In genomic region chr7:503046-503574, GRCh38 we compare ENCODE assay signal across 18 cellular contexts. TPM values are rescaled to one million over a fixed set of nuclear protein-coding genes. Genes with fewer than 3 reads are reported as not detected.
DNase-seq lines count a peak whose midpoint lies in the region; ATAC-seq and TF ChIP-seq lines count a peak whose summit lies in the region.
"Had no signal": no experiment of that assay in that cellular context is flagged by ENCODE, and none has a peak within 500 bp of the region (broad histone marks: within the 10 kb centered on the region; RNA-seq: fewer than 3 reads in every experiment).

No MANE protein-coding gene starts in this region.

- peaks cover 0 to 4% of the 10 kb centered on the region in 2 experiments; a peak in 2 of 4 replicates for H3K4me1 ChIP-seq in HCT116 (ENCODE audit: control insufficient read depth in 1 of 2, insufficient read depth in 2 of 2, low read length in 2 of 2)
- peaks cover 12 to 38% (median 31%) of the 10 kb centered on the region in 3 donors for H3K4me1 ChIP-seq in skeletal muscle tissue (ENCODE audit: control insufficient read depth in 3 of 3, insufficient read depth in 3 of 3, low read length in 3 of 3)
- H3K4me1 ChIP-seq: breast epithelium had no signal

- no peaks in the 10 kb centered on the region for H3K9me2 ChIP-seq in HCT116 (ENCODE audit: insufficient read depth)

- TF ChIP-seq CTCF in HCT116 (IDR thresholded peaks at IDR 0.05 in 2 of 3, conservative IDR thresholded peaks at IDR 0.05 in 1 of 3; ENCODE audit: borderline replicate concordance in 1 of 3, insufficient read depth in 1 of 3, low read depth in 2 of 3, low read length in 2 of 3) = no peak

- H3K36me3 ChIP-seq in HCT116 (ENCODE audit: control insufficient read depth in 1 of 2, insufficient read depth in 2 of 2, low read length in 2 of 2) = peaks cover 2 to 15% of the 10 kb centered on the region in 2 experiments; a peak in 2 of 4 replicates
- H3K36me3 ChIP-seq in skeletal muscle tissue (ENCODE audit: control insufficient read depth in 3 of 3, insufficient read depth in 3 of 3, low read length in 3 of 3) = peaks cover 32 to 44% (median 40%) of the 10 kb centered on the region in 3 donors
- H3K36me3 ChIP-seq: breast epithelium had no signal

- H3K27me3 ChIP-seq in HCT116 (ENCODE audit: insufficient read depth, low read length) (no peaks in the 10 kb centered on the region), skeletal muscle tissue (ENCODE audit: control insufficient read depth in 3 of 3, insufficient read depth in 3 of 3, low read length in 3 of 3) (no peaks in the 10 kb centered on the region)
- H3K27me3 ChIP-seq: breast epithelium, heart left ventricle had no signal

- H3K27ac ChIP-seq in HCT116 (ENCODE audit: low read depth, low read length) (no peak overlapping the region), cingulate gyrus (ENCODE audit: low read depth, low read length) (peak overlapping the region; percentile 65), skeletal muscle tissue (ENCODE audit: low read depth, low read length) (no peak overlapping the region)

- TF ChIP-seq POLR2A in HCT116 (IDR thresholded peaks at IDR 0.05; ENCODE audit: borderline replicate concordance, extremely low read depth, insufficient read depth, insufficient read length) = no peak

- no peak overlapping the region for H3K4me3 ChIP-seq in HCT116 (replicated peaks in 1 of 2; ENCODE audit: low read depth in 1 of 2, low read length in 2 of 2)
- H3K4me3 ChIP-seq in skeletal muscle tissue (ENCODE audit: low read length in 3 of 3) = no peak overlapping the region
- H3K4me3 ChIP-seq: heart left ventricle, skin epidermis had no signal

- no peak for TF ChIP-seq RAD21 in HCT116 (IDR thresholded peaks at IDR 0.05; ENCODE audit: low read depth)

- H3K9ac ChIP-seq in HCT116 (ENCODE audit: low read length) (no peak overlapping the region), skeletal muscle tissue (ENCODE audit: low read depth in 1 of 3, low read length in 3 of 3) (peak overlapping the region in 2 of 3 donors; percentile 45 to 75)

- peak; percentile 48; the same call in 1 of the 2 replicates for ATAC-seq in HCT116
- peak; percentile 1 for ATAC-seq in left colon
- no peak for ATAC-seq in HG03521 (IDR thresholded peaks at IDR 0.05; ENCODE audit: unreplicated experiment)

- H2AFZ ChIP-seq in HCT116 (ENCODE audit: low read depth, low read length, poor library complexity, severe bottlenecking) = no peak overlapping the region

- intact Hi-C loops in HCT116 (cut with micrococcal nuclease) (no loop called here), left colon (cut with DNase I, micrococcal nuclease) (no loop called here)

- no peak overlapping the region for H3K4me2 ChIP-seq in HCT116 (ENCODE audit: low read length)

- POLR2A ChIA-PET in HCT116 (lab: Charles Lee) = no interaction called here

- RAD21 ChIA-PET in HCT116 (lab: Charles Lee; ENCODE audit: low non-redundant PET in 1 of 2, low total read pairs in 2 of 2, uncharacterized antibody in 2 of 2, unreplicated experiment in 2 of 2) = no interaction called here

- no peaks in the 10 kb centered on the region for H4K20me1 ChIP-seq in HCT116 (ENCODE audit: insufficient read depth)

- BruUV-seq in HCT116 (replicated peaks; lab: Mats Ljungman, UMichigan) = no TSS peak

- CTCF ChIA-PET in HCT116 (lab: Charles Lee) = no interaction called here

- DNase-seq in HCT116 (ENCODE audit: low read depth, low spot score) = no peak
- DNase-seq in left colon = peak; percentile 28 to 37
- no peak for DNase-seq in midbrain (lab: John Stamatoyannopoulos, UW)
- DNase-seq in activated gamma-delta T cell (lab: John Stamatoyannopoulos, UW) = no peak
- no peak for DNase-seq in NCI-H1417 treated with DMSO at 0.1 percent for 48 hours (lab: John Stamatoyannopoulos, UW)
- DNase-seq: activated B cell treated with CpG ODN at 0.5 μM for 24 hours; activated naive CD4-positive, alpha-beta T cell treated with Interleukin-2 at 50 U/mL for 16 hours; HFFc6; KG1; NCI-H1417; NCI-H446 treated with DMSO at 0.1 percent for 48 hours had no signal

- no peaks in the 10 kb centered on the region for H3K79me2 ChIP-seq in HCT116 (ENCODE audit: insufficient read depth, low read length)

- H3K9me3 ChIP-seq in HCT116 (ENCODE audit: control insufficient read depth in 1 of 2, insufficient read depth in 1 of 2, low read depth in 1 of 2, low read length in 2 of 2) (no peaks in the 10 kb centered on the region), skeletal muscle tissue (ENCODE audit: control insufficient read depth in 3 of 3, low read length in 3 of 3) (no peaks in the 10 kb centered on the region)
- H3K9me3 ChIP-seq: breast epithelium, heart left ventricle had no signal

TF ChIP-seq in HCT116, 20 proteins besides CTCF, POLR2A, EP300 and RAD21:
- TF ChIP-seq EGR1 (IDR thresholded peaks at IDR 0.05; ENCODE audit: low read depth) (no peak), ATF3 (IDR thresholded peaks at IDR 0.05) (no peak), FOSL1 (IDR thresholded peaks at IDR 0.05; ENCODE audit: low read depth) (no peak), ZFX (IDR thresholded peaks at IDR 0.05) (no peak), EZH2phosphoT487 (IDR thresholded peaks at IDR 0.05; ENCODE audit: borderline replicate concordance) (no peak), SIN3A (IDR thresholded peaks at IDR 0.05; ENCODE audit: low read depth) (no peak), YY1 (IDR thresholded peaks at IDR 0.05; ENCODE audit: extremely low read depth, insufficient replicate concordance, low read depth, low read length) (no peak), SP1 (IDR thresholded peaks at IDR 0.05; ENCODE audit: low read depth) (no peak), SRF (IDR thresholded peaks at IDR 0.05; ENCODE audit: low read depth) (no peak), EZH2 (IDR thresholded peaks at IDR 0.05) (no peak), JUND (IDR thresholded peaks at IDR 0.05) (no peak), TCF7L2 (IDR thresholded peaks at IDR 0.05; ENCODE audit: borderline replicate concordance, extremely low read depth, insufficient read depth, insufficient read length) (no peak), CBX3 (IDR thresholded peaks at IDR 0.05; ENCODE audit: low read depth) (no peak), ZNF274 (IDR thresholded peaks at IDR 0.05; ENCODE audit: low read depth, low read length) (no peak), ELF1 (IDR thresholded peaks at IDR 0.05; ENCODE audit: borderline replicate concordance, low read depth) (no peak), POLR2AphosphoS5 (IDR thresholded peaks at IDR 0.05; ENCODE audit: low read depth, low read length) (no peak), ZBTB33 (IDR thresholded peaks at IDR 0.05; ENCODE audit: extremely low read depth, insufficient replicate concordance, low read length) (no peak), CEBPB (IDR thresholded peaks at IDR 0.05; ENCODE audit: low read depth) (no peak), MAX (IDR thresholded peaks at IDR 0.05) (no peak)
- TF ChIP-seq, protein P1, sequence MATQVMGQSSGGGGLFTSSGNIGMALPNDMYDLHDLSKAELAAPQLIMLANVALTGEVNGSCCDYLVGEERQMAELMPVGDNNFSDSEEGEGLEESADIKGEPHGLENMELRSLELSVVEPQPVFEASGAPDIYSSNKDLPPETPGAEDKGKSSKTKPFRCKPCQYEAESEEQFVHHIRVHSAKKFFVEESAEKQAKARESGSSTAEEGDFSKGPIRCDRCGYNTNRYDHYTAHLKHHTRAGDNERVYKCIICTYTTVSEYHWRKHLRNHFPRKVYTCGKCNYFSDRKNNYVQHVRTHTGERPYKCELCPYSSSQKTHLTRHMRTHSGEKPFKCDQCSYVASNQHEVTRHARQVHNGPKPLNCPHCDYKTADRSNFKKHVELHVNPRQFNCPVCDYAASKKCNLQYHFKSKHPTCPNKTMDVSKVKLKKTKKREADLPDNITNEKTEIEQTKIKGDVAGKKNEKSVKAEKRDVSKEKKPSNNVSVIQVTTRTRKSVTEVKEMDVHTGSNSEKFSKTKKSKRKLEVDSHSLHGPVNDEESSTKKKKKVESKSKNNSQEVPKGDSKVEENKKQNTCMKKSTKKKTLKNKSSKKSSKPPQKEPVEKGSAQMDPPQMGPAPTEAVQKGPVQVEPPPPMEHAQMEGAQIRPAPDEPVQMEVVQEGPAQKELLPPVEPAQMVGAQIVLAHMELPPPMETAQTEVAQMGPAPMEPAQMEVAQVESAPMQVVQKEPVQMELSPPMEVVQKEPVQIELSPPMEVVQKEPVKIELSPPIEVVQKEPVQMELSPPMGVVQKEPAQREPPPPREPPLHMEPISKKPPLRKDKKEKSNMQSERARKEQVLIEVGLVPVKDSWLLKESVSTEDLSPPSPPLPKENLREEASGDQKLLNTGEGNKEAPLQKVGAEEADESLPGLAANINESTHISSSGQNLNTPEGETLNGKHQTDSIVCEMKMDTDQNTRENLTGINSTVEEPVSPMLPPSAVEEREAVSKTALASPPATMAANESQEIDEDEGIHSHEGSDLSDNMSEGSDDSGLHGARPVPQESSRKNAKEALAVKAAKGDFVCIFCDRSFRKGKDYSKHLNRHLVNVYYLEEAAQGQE (IDR thresholded peaks at IDR 0.05; ENCODE audit: low read depth) = no peak

RNA-seq across cellular contexts. Expression of gene PDGFA, which starts 16.5 kb away (rescaled TPM):
- total RNA-seq in HCT116 (2021; ENCODE audit: unreplicated experiment) = 44.7 TPM
- polyA plus RNA-seq in HCT116 (2012) = 48.1 and 74.9 TPM in 2 replicates
- 10 to 100 TPM; 58.7 to 80.2 TPM for total RNA-seq in left colon
- 44.4 TPM for total RNA-seq in skeletal muscle tissue
- total RNA-seq: OCI-LY7 had no signal

Comparison
In these comparisons a context has a peak if more than half of its experiments do, and no peak if none do; other contexts are left out.
1. DNase-seq: peak in left colon (2 of 2); none in HCT116 (single experiment), midbrain (single experiment), activated gamma-delta T cell (single experiment) and NCI-H1417 treated with DMSO at 0.1 percent for 48 hours (single experiment).